ENCODE assay signal across 17 cellular contexts in the genomic region with DNA sequence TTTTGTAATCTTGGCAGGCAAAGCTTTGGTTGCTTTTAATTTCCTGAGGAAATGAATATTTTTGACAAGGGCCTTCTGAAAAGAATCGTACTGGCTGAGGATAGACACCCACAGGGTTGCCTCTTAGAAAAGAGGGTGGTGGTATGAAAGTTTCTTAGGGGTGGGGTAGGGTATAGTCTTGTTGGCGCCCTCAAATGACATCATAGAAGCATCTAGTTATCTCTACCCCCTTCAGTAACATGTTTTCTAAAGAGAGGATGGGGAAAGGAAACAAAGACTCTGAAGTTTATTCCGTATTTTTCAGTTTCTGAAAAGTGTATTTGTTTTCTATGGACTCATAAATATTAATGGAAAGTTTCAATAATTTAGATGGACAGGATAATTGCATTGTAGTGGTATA. TPM values are rescaled to one million over a fixed set of nuclear protein-coding genes. Genes with fewer than 3 reads are reported as not detected.
DNase-seq lines count a peak whose midpoint lies in the region; TF ChIP-seq lines count a peak whose summit lies in the region.
"Had no signal": no experiment of that assay in that cellular context is flagged by ENCODE, and none has a peak within 500 bp of the region (broad histone marks: within the 10 kb centered on the region; RNA-seq: fewer than 3 reads in every experiment).

No MANE protein-coding gene starts in this region.

- no peaks in the 10 kb centered on the region for H3K27me3 Mint-ChIP-seq in activated CD4-positive, alpha-beta T cell treated with anti-CD3 and anti-CD28 coated beads, Interleukin-2, amount 10 ng/mL, durations not matched to agents 24 days and 14 days
- H3K27me3 Mint-ChIP-seq in activated naive CD8-positive, alpha-beta T cell treated with anti-CD3 and anti-CD28 coated beads for 36 hours: no peaks in the 10 kb centered on the region
- H3K27me3 Mint-ChIP-seq: B cell had no signal

- H3K4me3 ChIP-seq in skin epidermis (no peak overlapping the region), testis (no peak overlapping the region)
- H3K4me3 ChIP-seq: GM23338, tibial artery had no signal

- H3K9me3 ChIP-seq in KOPT-K1 (ENCODE audit: insufficient read depth, low read length, poor library complexity, severe bottlenecking) (no peaks in the 10 kb centered on the region), testis (no peaks in the 10 kb centered on the region)
- H3K9me3 ChIP-seq: tibial artery had no signal

- peaks cover 22% of the 10 kb centered on the region for H3K36me3 Mint-ChIP-seq in activated CD4-positive, alpha-beta T cell treated with anti-CD3 and anti-CD28 coated beads, Interleukin-2, amount 10 ng/mL, durations not matched to agents 24 days and 14 days (ENCODE audit: low read depth)
- peaks cover 54% of the 10 kb centered on the region for H3K36me3 Mint-ChIP-seq in activated naive CD8-positive, alpha-beta T cell treated with anti-CD3 and anti-CD28 coated beads for 36 hours

- DNase-seq in activated CD4-positive, alpha-beta T cell treated with anti-CD3 and anti-CD28 coated beads, Interleukin-2, amount 10 ng/mL, durations not matched to agents 24 days and 14 days: peak; percentile 70
- no peak for DNase-seq in activated CD4-positive, alpha-beta T cell treated with anti-CD3 and anti-CD28 coated beads for 4 hours
- no peak for DNase-seq in activated naive CD8-positive, alpha-beta T cell treated with anti-CD3 and anti-CD28 coated beads for 36 hours
- no peak for DNase-seq in testis
- no peak for DNase-seq in hypothalamus (lab: John Stamatoyannopoulos, UW)
- DNase-seq in COR-L47 (lab: John Stamatoyannopoulos, UW): no peak
- DNase-seq: 8988T; activated effector memory CD4-positive, alpha-beta T cell treated with Interleukin-2 at 50 U/mL for 16 hours; KG1; NCI-H1048; NCI-H510A; stimulated activated CD4-positive, alpha-beta T cell treated with anti-CD3 and anti-CD28 coated beads, Interleukin-12 subunit alpha, Interleukin-12 subunit beta, amount 100 ng/mL, for 4 hours; tibial artery had no signal

- H3K4me1 Mint-ChIP-seq in activated CD4-positive, alpha-beta T cell treated with anti-CD3 and anti-CD28 coated beads, Interleukin-2, amount 10 ng/mL, durations not matched to agents 24 days and 14 days: peaks cover 77% of the 10 kb centered on the region
- H3K4me1 Mint-ChIP-seq in activated naive CD8-positive, alpha-beta T cell treated with anti-CD3 and anti-CD28 coated beads for 36 hours: peaks cover 82% of the 10 kb centered on the region
- H3K4me1 Mint-ChIP-seq: B cell had no signal

- TF ChIP-seq CTCF in testis (IDR thresholded peaks at IDR 0.05): no peak

- no peaks in the 10 kb centered on the region for H3K9me3 Mint-ChIP-seq in activated CD4-positive, alpha-beta T cell treated with anti-CD3 and anti-CD28 coated beads, Interleukin-2, amount 10 ng/mL, durations not matched to agents 24 days and 14 days
- no peaks in the 10 kb centered on the region for H3K9me3 Mint-ChIP-seq in activated naive CD8-positive, alpha-beta T cell treated with anti-CD3 and anti-CD28 coated beads for 36 hours
- H3K9me3 Mint-ChIP-seq: GM23338 had no signal

- peak overlapping the region; percentile 92 for H3K27ac ChIP-seq in KOPT-K1 (ENCODE audit: low read depth, low read length, poor library complexity, severe bottlenecking)
- peak overlapping the region in 11 of 21 experiments; percentile 21 to 93 (median 73) for H3K27ac ChIP-seq in skin epidermis
- no peak overlapping the region for H3K27ac ChIP-seq in testis
- H3K27ac ChIP-seq: tibial artery had no signal

- intact Hi-C loops in activated CD4-positive, alpha-beta T cell treated with anti-CD3 and anti-CD28 coated beads, Interleukin-2, amount 10 ng/mL, durations not matched to agents 24 days and 14 days (cut with micrococcal nuclease): loop anchor here (10.0 kb wide), 1 partner anchor 580 kb away; no protein-coding TSS in a partner anchor
- intact Hi-C loops in testis (cut with DNase I; ENCODE audit: low total_unique reads): no loop called here

- H3K4me1 ChIP-seq in testis: peaks cover 4% of the 10 kb centered on the region
- H3K4me1 ChIP-seq: tibial artery had no signal

- peak overlapping the region; percentile 80 for H3K4me3 Mint-ChIP-seq in activated CD4-positive, alpha-beta T cell treated with anti-CD3 and anti-CD28 coated beads, Interleukin-2, amount 10 ng/mL, durations not matched to agents 24 days and 14 days
- H3K4me3 Mint-ChIP-seq in activated naive CD8-positive, alpha-beta T cell treated with anti-CD3 and anti-CD28 coated beads for 36 hours: peak overlapping the region; percentile 74
- H3K4me3 Mint-ChIP-seq: B cell, GM23338 had no signal

- 78 to 86% methylated on average over 3 of the region's 3 CpGs for WGBS in testis, 2 donors

- peak overlapping the region; percentile 94 for H3K27ac Mint-ChIP-seq in activated CD4-positive, alpha-beta T cell treated with anti-CD3 and anti-CD28 coated beads, Interleukin-2, amount 10 ng/mL, durations not matched to agents 24 days and 14 days
- peak overlapping the region; percentile 96 for H3K27ac Mint-ChIP-seq in activated naive CD8-positive, alpha-beta T cell treated with anti-CD3 and anti-CD28 coated beads for 36 hours
- H3K27ac Mint-ChIP-seq: B cell, GM23338 had no signal

- peaks cover 16% of the 10 kb centered on the region for H3K36me3 ChIP-seq in KOPT-K1 (ENCODE audit: insufficient read depth, low read length)
- H3K36me3 ChIP-seq in testis (ENCODE audit: low read depth, missing control alignments): no peaks in the 10 kb centered on the region
- H3K36me3 ChIP-seq: tibial artery had no signal

- no peaks in the 10 kb centered on the region for H3K27me3 ChIP-seq in testis
- H3K27me3 ChIP-seq: tibial artery had no signal

- TF ChIP-seq POLR2A in testis (IDR thresholded peaks at IDR 0.05): no peak

RNA-seq across cellular contexts. Expression of a gene that starts 13.7 kb away (rescaled TPM):
- 108 and 118 TPM in 2 replicates for total RNA-seq in activated CD4-positive, alpha-beta T cell treated with anti-CD3 and anti-CD28 coated beads, Interleukin-2, amount 10 ng/mL, durations not matched to agents 24 days and 14 days
- 100 to 1,000 TPM; 176 to 177 TPM for total RNA-seq in activated naive CD8-positive, alpha-beta T cell treated with anti-CD3 and anti-CD28 coated beads for 36 hours
- 10 to 100 TPM; 25.4 to 26.8 TPM for total RNA-seq in testis
- 15.0 TPM for polyA plus RNA-seq in testis (ENCODE audit: insufficient read depth, low read depth, low replicate concordance)

RNA-seq across cellular contexts. Expression of a gene that starts 53.9 kb away (rescaled TPM):
- 0.44 and 0.47 TPM in 2 replicates for total RNA-seq in activated CD4-positive, alpha-beta T cell treated with anti-CD3 and anti-CD28 coated beads, Interleukin-2, amount 10 ng/mL, durations not matched to agents 24 days and 14 days
- 1 to 10 TPM; 1.8 to 2.0 TPM for total RNA-seq in activated naive CD8-positive, alpha-beta T cell treated with anti-CD3 and anti-CD28 coated beads for 36 hours
- total RNA-seq in testis: 10 to 100 TPM in 1 of 2 donors, 1 to 10 TPM in 1; 8.9 to 11.4 TPM
- 5.9 TPM for polyA plus RNA-seq in testis (ENCODE audit: insufficient read depth, low read depth, low replicate concordance)

Comparison
In these comparisons a context has a peak if more than half of its experiments do, and no peak if none do; other contexts are left out.
1. H3K27ac ChIP-seq: peak in KOPT-K1 (single experiment) and skin epidermis (11 of 21); none in testis (0 of 2).